13 cellular contexts compared by ENCODE assay signal in the genomic region with DNA sequence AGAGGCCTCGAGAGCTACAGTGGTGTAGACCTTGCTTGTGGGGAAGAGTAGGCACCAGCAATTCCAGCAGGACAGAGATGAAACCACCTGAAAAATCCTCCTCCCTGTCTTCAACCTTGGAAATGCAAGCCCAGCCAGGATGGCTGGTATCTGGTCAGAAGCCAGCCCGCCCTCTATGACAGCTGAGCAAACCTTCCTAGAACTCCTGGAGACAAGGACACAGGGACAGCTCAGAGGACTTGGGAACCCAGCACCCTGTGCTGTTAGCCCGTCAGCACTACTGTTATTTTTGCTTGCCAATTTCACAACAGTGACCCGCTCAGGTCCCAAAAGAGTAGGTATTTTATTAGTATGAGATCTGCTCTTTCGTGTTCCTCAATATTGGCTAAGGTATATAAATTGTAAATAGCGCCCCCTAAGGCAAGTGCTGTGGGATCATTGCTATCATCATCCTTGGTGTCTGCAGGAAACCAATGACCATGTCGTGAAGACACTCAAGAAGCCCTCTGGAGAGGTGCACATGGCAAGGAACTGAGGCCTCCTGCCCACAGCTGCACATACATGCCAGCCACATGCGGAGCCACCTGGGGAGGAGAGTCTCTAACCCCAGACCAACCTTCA.
DNase-seq lines count a peak whose midpoint lies in the region; ATAC-seq and TF ChIP-seq lines count a peak whose summit lies in the region.
"Had no signal": no experiment of that assay in that cellular context is flagged by ENCODE, and none has a peak within 500 bp of the region (broad histone marks: within the 10 kb centered on the region; RNA-seq: fewer than 3 reads in every experiment).

No MANE protein-coding gene starts in this region.

- H3K4me2 ChIP-seq in OCI-LY3 (ENCODE audit: low read length), result no peak overlapping the region

- no peak overlapping the region for H2AFZ ChIP-seq in OCI-LY3 (ENCODE audit: low read depth, low read length)

- H3K27ac ChIP-seq in 22Rv1, result no peak overlapping the region
- no peak overlapping the region for H3K27ac ChIP-seq in OCI-LY3 (ENCODE audit: low read length)
- H3K27ac ChIP-seq: sigmoid colon had no signal

- peak; percentile 28; the same call in 1 of the 2 replicates for TF ChIP-seq CTCF in 22Rv1 (IDR thresholded peaks at IDR 0.05)
- TF ChIP-seq CTCF in GM12872 (IDR thresholded peaks at IDR 0.05; ENCODE audit: insufficient read depth, low read depth, low read length), result peak; percentile 42; the same call in 1 of the 3 replicates
- TF ChIP-seq CTCF in OCI-LY3 (IDR thresholded peaks at IDR 0.05; ENCODE audit: low read depth, low read length), result peak; percentile 44
- TF ChIP-seq CTCF in fibroblast of the aortic adventitia (IDR thresholded peaks at IDR 0.05; ENCODE audit: insufficient read depth, low read length), result peak; percentile 6

- no peaks in the 10 kb centered on the region for H3K4me1 ChIP-seq in OCI-LY3 (ENCODE audit: low read length)

- no peak overlapping the region for H3K4me3 ChIP-seq in OCI-LY3 (ENCODE audit: low read length)
- no peak overlapping the region for H3K4me3 ChIP-seq in fibroblast of the aortic adventitia (ENCODE audit: low read depth, low read length)
- H3K4me3 ChIP-seq: GM12878, sigmoid colon had no signal

- no peaks in the 10 kb centered on the region for H3K79me2 ChIP-seq in OCI-LY3 (ENCODE audit: low read length)

- no peaks in the 10 kb centered on the region for H4K20me1 ChIP-seq in OCI-LY3 (ENCODE audit: insufficient read depth, low read length)

- H3K27me3 ChIP-seq in OCI-LY3 (ENCODE audit: low read depth, low read length), result peaks cover 15% of the 10 kb centered on the region
- H3K27me3 ChIP-seq: sigmoid colon had no signal

- ATAC-seq in HG02973 (IDR thresholded peaks at IDR 0.05; ENCODE audit: unreplicated experiment), result no peak
- ATAC-seq: GM12878 had no signal

- DNase-seq in fibroblast of the aortic adventitia (ENCODE audit: low read depth) (no peak), RPMI8226 (no peak), NCI-H226 (no peak), retina (no peak)
- DNase-seq: CD4-positive, CD25-positive, alpha-beta regulatory T cell; effector CD4-positive, alpha-beta T cell; hippocampal formation; sigmoid colon had no signal

- no peaks in the 10 kb centered on the region for H3K9me3 ChIP-seq in OCI-LY3 (ENCODE audit: insufficient read depth, low read length)
- H3K9me3 ChIP-seq: sigmoid colon had no signal

- H3K9ac ChIP-seq in OCI-LY3 (ENCODE audit: low read length), result no peak overlapping the region

- H3K36me3 ChIP-seq in OCI-LY3 (replicated peaks; ENCODE audit: low read depth, low read length), result no peaks in the 10 kb centered on the region
- H3K36me3 ChIP-seq: sigmoid colon had no signal
